ENCODE assay signal across 24 cellular contexts in genomic region chr5:156329197-156329611, GRCh38. TPM values are rescaled to one million over a fixed set of nuclear protein-coding genes. Genes with fewer than 3 reads are reported as not detected.
DNase-seq lines count a peak whose midpoint lies in the region; ATAC-seq and TF ChIP-seq lines count a peak whose summit lies in the region.
"Had no signal": no experiment of that assay in that cellular context is flagged by ENCODE, and none has a peak within 500 bp of the region (broad histone marks: within the 10 kb centered on the region; RNA-seq: fewer than 3 reads in every experiment).

No MANE protein-coding gene starts in this region.

- 89% methylated on average over 3 of the region's 3 CpGs for WGBS in esophagus muscularis mucosa
- 76 to 92% methylated on average over 3 of the region's 3 CpGs for WGBS in thyroid gland, 2 donors

- H3K36me3 Mint-ChIP-seq in activated naive CD4-positive, alpha-beta T cell treated with anti-CD3 and anti-CD28 coated beads, Interleukin-2, amount 50 U/mL, for 72 hours = no peaks in the 10 kb centered on the region
- H3K36me3 Mint-ChIP-seq: natural killer cell had no signal

- H3K9me3 ChIP-seq in esophagus muscularis mucosa (no peaks in the 10 kb centered on the region), thyroid gland (no peaks in the 10 kb centered on the region)
- H3K9me3 ChIP-seq: BLaER1 treated with 17β-estradiol and CSF1 and Interleukin-3, amounts not matched to agents 10 nM and 100 nM; prostate gland had no signal

- peak; percentile 37 for DNase-seq in GM03348 (ENCODE audit: low spot score)
- DNase-seq in esophagus muscularis mucosa (ENCODE audit: extremely low spot score) = no peak
- DNase-seq in medulla oblongata (ENCODE audit: extremely low spot score) = peak; percentile 32
- DNase-seq in thyroid gland = peak; percentile 87 to 93
- DNase-seq in activated naive CD4-positive, alpha-beta T cell treated with anti-CD3 and anti-CD28 coated beads, Interleukin-2, amount 50 U/mL, for 72 hours (ENCODE audit: low spot score in 2 of 2) = no peak
- no peak for DNase-seq in NCI-H1417 (lab: John Stamatoyannopoulos, UW)
- no peak for DNase-seq in COLO668 (lab: John Stamatoyannopoulos, UW; ENCODE audit: unreplicated experiment)
- DNase-seq: activated CD4-positive, alpha-beta T cell treated with anti-CD3 and anti-CD28 coated beads, Interleukin-2, amount 50 U/mL, for 4 hours; activated naive CD4-positive, alpha-beta T cell treated with anti-CD3 and anti-CD28 coated beads for 36 hours; cortex of kidney; glutamatergic neuron; immature natural killer cell; KBM-7; mammary epithelial cell; natural killer cell; NCI-H2029 treated with DMSO at 0.1 percent for 48 hours; NCI-H510A; SHP77 treated with DMSO at 0.1 percent for 48 hours; stimulated activated naive CD4-positive, alpha-beta T cell had no signal

- no peak for TF ChIP-seq CTCF in esophagus muscularis mucosa (IDR thresholded peaks at IDR 0.05)
- no peak for TF ChIP-seq CTCF in thyroid gland (IDR thresholded peaks at IDR 0.05)

- H3K27me3 ChIP-seq in esophagus muscularis mucosa (no peaks in the 10 kb centered on the region), thyroid gland (no peaks in the 10 kb centered on the region)
- H3K27me3 ChIP-seq: BLaER1 treated with 17β-estradiol and CSF1 and Interleukin-3, amounts not matched to agents 10 nM and 100 nM had no signal

- no peak overlapping the region for H3K27ac Mint-ChIP-seq in activated naive CD4-positive, alpha-beta T cell treated with anti-CD3 and anti-CD28 coated beads, Interleukin-2, amount 50 U/mL, for 72 hours
- H3K27ac Mint-ChIP-seq: activated naive CD4-positive, alpha-beta T cell treated with anti-CD3 and anti-CD28 coated beads for 36 hours; immature natural killer cell; natural killer cell had no signal

- TF ChIP-seq POLR2A in esophagus muscularis mucosa (IDR thresholded peaks at IDR 0.05; ENCODE audit: low read depth) = no peak
- no peak for TF ChIP-seq POLR2A in thyroid gland (IDR thresholded peaks at IDR 0.05)

- TF ChIP-seq EP300 in esophagus muscularis mucosa (IDR thresholded peaks at IDR 0.05) = no peak

- H3K4me3 ChIP-seq in esophagus muscularis mucosa (peak overlapping the region; percentile 55 to 62 (median 58)), thyroid gland (replicated peaks in 1 of 3) (no peak overlapping the region)
- H3K4me3 ChIP-seq: BLaER1 treated with 17β-estradiol and CSF1 and Interleukin-3, amounts not matched to agents 10 nM and 100 nM; prostate gland had no signal

- H3K36me3 ChIP-seq in esophagus muscularis mucosa (no peaks in the 10 kb centered on the region), thyroid gland (no peaks in the 10 kb centered on the region)
- H3K36me3 ChIP-seq: BLaER1 treated with 17β-estradiol and CSF1 and Interleukin-3, amounts not matched to agents 10 nM and 100 nM; prostate gland had no signal

- no peaks in the 10 kb centered on the region for H3K9me3 Mint-ChIP-seq in activated naive CD4-positive, alpha-beta T cell treated with anti-CD3 and anti-CD28 coated beads, Interleukin-2, amount 50 U/mL, for 72 hours
- H3K9me3 Mint-ChIP-seq: activated naive CD4-positive, alpha-beta T cell treated with anti-CD3 and anti-CD28 coated beads for 36 hours; natural killer cell had no signal

- no peak for ATAC-seq in activated naive CD4-positive, alpha-beta T cell treated with anti-CD3 and anti-CD28 coated beads, Interleukin-2, amount 50 U/mL, for 72 hours
- no peak for ATAC-seq in GM18868 (IDR thresholded peaks at IDR 0.05; ENCODE audit: unreplicated experiment)
- ATAC-seq: natural killer cell had no signal

- intact Hi-C loops in esophagus muscularis mucosa (cut with DNase I) (loop anchor here (5.0 to 10.0 kb wide), 2 partner anchors 146 to 253 kb away; no protein-coding TSS in a partner anchor), thyroid gland (cut with DNase I) (no loop called here)

- H3K4me1 ChIP-seq in esophagus muscularis mucosa (peaks cover 0 to 39% (median 31%) of the 10 kb centered on the region in 4 donors), thyroid gland (peaks cover 17 to 18% of the 10 kb centered on the region in 2 donors)
- H3K4me1 ChIP-seq: BLaER1 treated with 17β-estradiol and CSF1 and Interleukin-3, amounts not matched to agents 10 nM and 100 nM; prostate gland had no signal

- H3K27ac ChIP-seq in esophagus muscularis mucosa (replicated peaks in 1 of 4) (peak overlapping the region; percentile 75 to 87 (median 80)), thyroid gland (peak overlapping the region in 2 of 3 donors; percentile 30 to 77)
- H3K27ac ChIP-seq: BLaER1 treated with 17β-estradiol and CSF1 and Interleukin-3, amounts not matched to agents 10 nM and 100 nM; prostate gland; VCaP had no signal

RNA-seq across cellular contexts. Expression of gene SGCD, which starts 2.2 kb away (rescaled TPM):
- total RNA-seq in esophagus muscularis mucosa = 10 to 100 TPM; 16.7 to 38.6 (median 27.7) TPM
- total RNA-seq in thyroid gland = 10 to 100 TPM in 1 of 4 donors, 1 to 10 TPM in 3; 7.4 to 20.1 (median 9.2) TPM
- under 1 TPM in 1 of 2 donors, not detected in 1; 0.14 TPM for total RNA-seq in activated naive CD4-positive, alpha-beta T cell treated with anti-CD3 and anti-CD28 coated beads, Interleukin-2, amount 50 U/mL, for 72 hours
- total RNA-seq: activated naive CD4-positive, alpha-beta T cell treated with anti-CD3 and anti-CD28 coated beads for 36 hours; T-helper 1 cell treated with Interleukin-12 subunit alpha and Interleukin-12 subunit beta and Interleukin-4 antibody, amounts not matched to agents 30 ng/mL and 1 ng/mL, for 36 hours had no signal

Comparison
In these comparisons a context has a peak if more than half of its experiments do, and no peak if none do; other contexts are left out.
1. DNase-seq: peak in GM03348 (single experiment), medulla oblongata (single experiment) and thyroid gland (2 of 2); none in esophagus muscularis mucosa (single experiment), activated naive CD4-positive, alpha-beta T cell treated with anti-CD3 and anti-CD28 coated beads, Interleukin-2, amount 50 U/mL, for 72 hours (0 of 2), NCI-H1417 (0 of 3) and COLO668 (single experiment).
2. H3K4me3 ChIP-seq: peak in esophagus muscularis mucosa (4 of 4); none in thyroid gland (0 of 3).
3. RNA of gene SGCD, which starts 2.2 kb away (total RNA-seq): 16.7 to 38.6 TPM in esophagus muscularis mucosa and 7.4 to 20.1 TPM in thyroid gland; 0.14 TPM in activated naive CD4-positive, alpha-beta T cell treated with anti-CD3 and anti-CD28 coated beads, Interleukin-2, amount 50 U/mL, for 72 hours; every median in the first group is over 4 times any median in the second.